ENCODE assay signal across 16 cellular contexts in the genomic region with DNA sequence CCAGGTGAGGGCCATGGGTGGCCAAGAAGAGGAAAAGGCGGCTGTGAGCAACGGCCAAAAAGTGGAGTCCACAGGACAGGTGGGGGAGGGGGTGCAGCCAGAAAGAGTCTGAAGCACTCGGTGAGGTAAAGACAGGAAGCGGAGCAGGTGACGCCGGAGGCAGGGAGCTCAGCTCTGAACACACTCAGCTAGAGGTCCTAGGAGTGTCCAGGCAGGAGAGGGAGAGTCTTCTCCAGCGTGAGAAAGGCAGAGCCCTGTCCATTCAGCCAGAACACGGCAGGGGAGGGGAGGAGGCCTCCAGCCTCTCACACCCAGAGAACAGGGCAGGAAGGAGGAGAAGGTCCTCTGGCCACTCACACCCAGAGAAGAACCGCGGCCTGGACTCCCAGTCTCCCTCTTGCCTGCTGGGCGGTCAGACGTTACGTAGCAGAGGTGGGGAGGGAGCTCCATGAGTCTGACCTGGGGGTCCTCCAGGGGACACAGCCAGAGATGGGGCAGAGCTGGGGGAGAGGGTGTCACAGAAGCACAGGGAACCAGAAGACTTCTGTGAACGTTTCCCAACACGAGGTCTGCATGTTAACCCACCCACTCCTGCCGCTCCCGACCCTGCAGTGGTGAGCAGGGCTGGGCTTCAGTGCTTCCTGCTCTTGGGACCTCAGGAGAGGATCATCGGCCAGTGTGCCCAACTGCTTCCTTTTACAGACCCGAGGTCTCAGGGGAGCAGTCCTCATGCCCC.
A peak's percentile ranks its signal among the peaks of the same experiment; 100 is the strongest.
DNase-seq lines count a peak whose midpoint lies in the region; ATAC-seq and TF ChIP-seq lines count a peak whose summit lies in the region.
"Had no signal": no experiment of that assay in that cellular context is flagged by ENCODE, and none has a peak within 500 bp of the region (broad histone marks: within the 10 kb centered on the region; RNA-seq: fewer than 3 reads in every experiment).

No MANE protein-coding gene starts in this region.

- H3K9me3 ChIP-seq in cardiac muscle cell (ENCODE audit: low read depth) (no peaks in the 10 kb centered on the region), right cardiac atrium (ENCODE audit: control insufficient read depth, low read length) (no peaks in the 10 kb centered on the region), left lung (no peaks in the 10 kb centered on the region), upper lobe of right lung (no peaks in the 10 kb centered on the region)
- H3K9me3 ChIP-seq: gastrocnemius medialis had no signal

- H3K4me3 ChIP-seq in cardiac muscle cell = no peak overlapping the region
- no peak overlapping the region for H3K4me3 ChIP-seq in right cardiac atrium (ENCODE audit: low read length)
- H3K4me3 ChIP-seq in left lung = no peak overlapping the region
- H3K4me3 ChIP-seq in upper lobe of right lung = no peak overlapping the region
- H3K4me3 ChIP-seq: gastrocnemius medialis, smooth muscle cell had no signal

- H3K36me3 ChIP-seq in cardiac muscle cell = peaks cover 6% of the 10 kb centered on the region
- peaks cover 0 to 83% of the 10 kb centered on the region in 2 donors for H3K36me3 ChIP-seq in left lung
- peaks cover 36% of the 10 kb centered on the region for H3K36me3 ChIP-seq in upper lobe of right lung

- H3K27me3 ChIP-seq in cardiac muscle cell = no peaks in the 10 kb centered on the region
- H3K27me3 ChIP-seq in right cardiac atrium (ENCODE audit: control insufficient read depth, insufficient read depth) = no peaks in the 10 kb centered on the region
- H3K27me3 ChIP-seq in left lung = no peaks in the 10 kb centered on the region
- no peaks in the 10 kb centered on the region for H3K27me3 ChIP-seq in upper lobe of right lung
- H3K27me3 ChIP-seq: gastrocnemius medialis had no signal

- intact Hi-C loops in right cardiac atrium (cut with DNase I) = no loop called here
- intact Hi-C loops in left lung (cut with DNase I) = no loop called here
- intact Hi-C loops in upper lobe of right lung (cut with DNase I) = no loop called here

- H3K27ac ChIP-seq in cardiac muscle cell (peak overlapping the region; percentile 62), right cardiac atrium (ENCODE audit: low read length) (no peak overlapping the region), cingulate gyrus (ENCODE audit: low read depth, low read length) (peak overlapping the region; percentile 60), left lung (peak overlapping the region; percentile 45 to 61), upper lobe of right lung (peak overlapping the region; percentile 83)
- H3K27ac ChIP-seq: gastrocnemius medialis had no signal

- DNase-seq in cardiac muscle cell (ENCODE audit: low read depth in 1 of 2, low spot score in 1 of 2) = no peak
- DNase-seq in right cardiac atrium = no peak
- DNase-seq in left lung = no peak
- peak; percentile 80 for DNase-seq in upper lobe of right lung
- no peak for DNase-seq in Ammon's horn (ENCODE audit: low spot score)
- DNase-seq in KG1 (lab: John Stamatoyannopoulos, UW) = no peak
- no peak for DNase-seq in NCI-H82 (lab: John Stamatoyannopoulos, UW)
- DNase-seq: ACHN, DMS79 treated with DMSO at 0.1 percent for 48 hours, gastrocnemius medialis, left colon, NCI-H2081 treated with DMSO at 0.1 percent for 48 hours had no signal

- TF ChIP-seq CTCF in cardiac muscle cell (IDR thresholded peaks at IDR 0.05; ENCODE audit: low read depth, low read length) (no peak), left lung (IDR thresholded peaks at IDR 0.05) (no peak), upper lobe of right lung (IDR thresholded peaks at IDR 0.05) (no peak)

- peaks cover 9% of the 10 kb centered on the region for H3K4me1 ChIP-seq in cardiac muscle cell (ENCODE audit: low read depth)
- H3K4me1 ChIP-seq in right cardiac atrium (ENCODE audit: control insufficient read depth, insufficient read depth, low read length) = peaks cover 1% of the 10 kb centered on the region
- peaks cover 10 to 81% of the 10 kb centered on the region in 2 donors for H3K4me1 ChIP-seq in left lung
- H3K4me1 ChIP-seq in upper lobe of right lung = peaks cover 47% of the 10 kb centered on the region

- no peak for ATAC-seq in right cardiac atrium
- peak; percentile 59 for ATAC-seq in left lung
- ATAC-seq in upper lobe of right lung = peak; percentile 32
- ATAC-seq: activated CD4-positive, CD25-positive, alpha-beta regulatory T cell treated with anti-CD3 and anti-CD28 coated beads, Interleukin-2, amount 50 U/mL, for 24 hours; gastrocnemius medialis; left colon; SK-N-SH treated with all-trans-retinoic acid at 6 μM for 48 hours had no signal

- 75% methylated on average over 19 of the region's 19 CpGs for WGBS in right cardiac atrium

Comparison
In these comparisons a context has a peak if more than half of its experiments do, and no peak if none do; other contexts are left out.
1. ATAC-seq: peak in left lung (single experiment) and upper lobe of right lung (single experiment); none in right cardiac atrium (0 of 2).